Comparison of ENCODE assay signal across 1 cellular context in the genomic region with DNA sequence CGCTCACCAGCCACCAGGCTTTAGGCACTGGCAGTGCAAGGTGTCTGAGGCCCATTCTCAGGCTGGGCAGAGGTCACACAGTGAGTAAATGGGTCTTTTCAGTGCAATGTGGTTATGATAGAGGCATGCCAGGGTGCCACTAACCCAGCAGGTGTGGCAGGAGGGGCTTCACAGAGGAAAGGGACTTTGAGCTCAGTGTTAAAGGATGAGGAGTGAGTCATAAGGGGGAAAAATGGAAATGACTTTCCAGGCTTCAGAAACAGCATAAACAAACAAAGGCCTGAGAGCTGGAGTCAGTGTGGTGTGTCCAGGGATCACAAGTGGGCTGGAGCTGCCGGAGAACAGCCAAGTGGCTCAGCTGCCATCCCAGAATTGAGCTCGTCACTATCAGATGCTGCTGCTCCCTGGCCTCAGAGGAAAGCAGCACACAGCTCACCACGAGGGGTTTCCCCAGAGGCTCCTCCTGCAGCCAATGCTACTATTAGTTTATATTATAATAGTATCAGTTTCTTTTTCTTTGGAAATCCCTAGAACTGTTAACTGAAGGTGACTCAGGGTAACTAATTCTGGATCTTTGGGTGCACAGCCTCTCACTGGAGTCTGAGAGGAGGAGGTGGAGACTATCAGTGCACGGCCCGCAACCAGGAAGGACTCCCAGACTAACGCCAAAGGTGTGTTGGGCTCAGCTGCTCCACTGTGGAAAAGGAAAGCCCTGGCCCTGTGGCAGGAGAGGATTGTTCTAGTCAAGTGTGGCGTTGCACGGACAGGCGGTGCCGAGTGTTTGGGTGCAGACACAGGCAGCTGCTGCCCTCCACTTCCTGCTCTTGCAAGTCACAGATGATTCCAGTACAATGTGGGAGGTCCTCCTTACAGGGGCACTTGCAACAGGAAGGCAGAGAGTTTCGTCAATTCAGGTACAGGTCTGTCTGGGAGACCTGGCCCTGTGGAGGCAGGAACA.
A peak's percentile ranks its signal among the peaks of the same experiment; 100 is the strongest.
TF ChIP-seq lines count a peak whose summit lies in the region.

No MANE protein-coding gene starts in this region.

TF ChIP-seq in HepG2, 621 proteins besides CTCF, POLR2A, EP300 and RAD21 (continued from another document and continues in another):
- TF ChIP-seq ZFAT (CRISPR knock-in tag; conservative IDR thresholded peaks at IDR 0.05) (no peak), ZNF772 (CRISPR knock-in tag; IDR thresholded peaks at IDR 0.05) (peak; percentile 28; the same call in 1 of the 2 replicates), KLF12 (CRISPR knock-in tag; IDR thresholded peaks at IDR 0.05; ENCODE audit: borderline replicate concordance) (no peak), ZFP36 (IDR thresholded peaks at IDR 0.05; ENCODE audit: borderline replicate concordance, low read depth, low read length, partially characterized antibody) (no peak), ZNF572 (CRISPR knock-in tag; IDR thresholded peaks at IDR 0.05) (no peak), MBD4 (IDR thresholded peaks at IDR 0.05; ENCODE audit: borderline replicate concordance, low read length) (no peak), ZC3H4 (CRISPR knock-in tag; IDR thresholded peaks at IDR 0.05; ENCODE audit: borderline replicate concordance) (no peak), MTA3 (CRISPR knock-in tag; IDR thresholded peaks at IDR 0.05) (no peak), TEAD2 (CRISPR knock-in tag; IDR thresholded peaks at IDR 0.05) (no peak), ZKSCAN5 (CRISPR knock-in tag; IDR thresholded peaks at IDR 0.05) (no peak), ZNF225 (CRISPR knock-in tag; IDR thresholded peaks at IDR 0.05) (0 out of 2 replicates have a peak, but pooled peaks have one; percentile 7), NRL (CRISPR knock-in tag; IDR thresholded peaks at IDR 0.05; ENCODE audit: borderline replicate concordance) (no peak), FLYWCH1 (CRISPR knock-in tag; IDR thresholded peaks at IDR 0.05) (no peak), ZNF547 (CRISPR knock-in tag; IDR thresholded peaks at IDR 0.05) (no peak), HNF4G (IDR thresholded peaks at IDR 0.05; ENCODE audit: borderline replicate concordance, low read depth, low read length) (peak; percentile 64), HNF4G (CRISPR knock-in tag; IDR thresholded peaks at IDR 0.05; ENCODE audit: borderline replicate concordance, low read depth) (peak; percentile 65; the same call in 1 of the 2 replicates), TCF12 (IDR thresholded peaks at IDR 0.05) (no peak), TCF12 (CRISPR knock-in tag; IDR thresholded peaks at IDR 0.05) (no peak), ZNF570 (CRISPR knock-in tag; IDR thresholded peaks at IDR 0.05; ENCODE audit: borderline replicate concordance) (no peak), ZNF7 (CRISPR knock-in tag; IDR thresholded peaks at IDR 0.05) (no peak), CENPX (CRISPR knock-in tag; IDR thresholded peaks at IDR 0.05) (no peak), ZNF816 (CRISPR knock-in tag; IDR thresholded peaks at IDR 0.05; ENCODE audit: borderline replicate concordance) (no peak), ZNF839 (CRISPR knock-in tag; IDR thresholded peaks at IDR 0.05; ENCODE audit: borderline replicate concordance) (no peak), ZNF773 (CRISPR knock-in tag; IDR thresholded peaks at IDR 0.05; ENCODE audit: borderline replicate concordance) (no peak)
- TF ChIP-seq, protein P1, sequence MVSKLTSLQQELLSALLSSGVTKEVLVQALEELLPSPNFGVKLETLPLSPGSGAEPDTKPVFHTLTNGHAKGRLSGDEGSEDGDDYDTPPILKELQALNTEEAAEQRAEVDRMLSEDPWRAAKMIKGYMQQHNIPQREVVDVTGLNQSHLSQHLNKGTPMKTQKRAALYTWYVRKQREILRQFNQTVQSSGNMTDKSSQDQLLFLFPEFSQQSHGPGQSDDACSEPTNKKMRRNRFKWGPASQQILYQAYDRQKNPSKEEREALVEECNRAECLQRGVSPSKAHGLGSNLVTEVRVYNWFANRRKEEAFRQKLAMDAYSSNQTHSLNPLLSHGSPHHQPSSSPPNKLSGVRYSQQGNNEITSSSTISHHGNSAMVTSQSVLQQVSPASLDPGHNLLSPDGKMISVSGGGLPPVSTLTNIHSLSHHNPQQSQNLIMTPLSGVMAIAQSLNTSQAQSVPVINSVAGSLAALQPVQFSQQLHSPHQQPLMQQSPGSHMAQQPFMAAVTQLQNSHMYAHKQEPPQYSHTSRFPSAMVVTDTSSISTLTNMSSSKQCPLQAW (CRISPR knock-in tag; IDR thresholded peaks at IDR 0.05): peak; percentile 49; the same call in 1 of the 2 replicates
- TF ChIP-seq, protein P2, sequence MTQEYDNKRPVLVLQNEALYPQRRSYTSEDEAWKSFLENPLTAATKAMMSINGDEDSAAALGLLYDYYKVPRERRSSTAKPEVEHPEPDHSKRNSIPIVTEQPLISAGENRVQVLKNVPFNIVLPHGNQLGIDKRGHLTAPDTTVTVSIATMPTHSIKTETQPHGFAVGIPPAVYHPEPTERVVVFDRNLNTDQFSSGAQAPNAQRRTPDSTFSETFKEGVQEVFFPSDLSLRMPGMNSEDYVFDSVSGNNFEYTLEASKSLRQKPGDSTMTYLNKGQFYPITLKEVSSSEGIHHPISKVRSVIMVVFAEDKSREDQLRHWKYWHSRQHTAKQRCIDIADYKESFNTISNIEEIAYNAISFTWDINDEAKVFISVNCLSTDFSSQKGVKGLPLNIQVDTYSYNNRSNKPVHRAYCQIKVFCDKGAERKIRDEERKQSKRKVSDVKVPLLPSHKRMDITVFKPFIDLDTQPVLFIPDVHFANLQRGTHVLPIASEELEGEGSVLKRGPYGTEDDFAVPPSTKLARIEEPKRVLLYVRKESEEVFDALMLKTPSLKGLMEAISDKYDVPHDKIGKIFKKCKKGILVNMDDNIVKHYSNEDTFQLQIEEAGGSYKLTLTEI (CRISPR knock-in tag; conservative IDR thresholded peaks at IDR 0.05): no peak
- TF ChIP-seq, protein P3, sequence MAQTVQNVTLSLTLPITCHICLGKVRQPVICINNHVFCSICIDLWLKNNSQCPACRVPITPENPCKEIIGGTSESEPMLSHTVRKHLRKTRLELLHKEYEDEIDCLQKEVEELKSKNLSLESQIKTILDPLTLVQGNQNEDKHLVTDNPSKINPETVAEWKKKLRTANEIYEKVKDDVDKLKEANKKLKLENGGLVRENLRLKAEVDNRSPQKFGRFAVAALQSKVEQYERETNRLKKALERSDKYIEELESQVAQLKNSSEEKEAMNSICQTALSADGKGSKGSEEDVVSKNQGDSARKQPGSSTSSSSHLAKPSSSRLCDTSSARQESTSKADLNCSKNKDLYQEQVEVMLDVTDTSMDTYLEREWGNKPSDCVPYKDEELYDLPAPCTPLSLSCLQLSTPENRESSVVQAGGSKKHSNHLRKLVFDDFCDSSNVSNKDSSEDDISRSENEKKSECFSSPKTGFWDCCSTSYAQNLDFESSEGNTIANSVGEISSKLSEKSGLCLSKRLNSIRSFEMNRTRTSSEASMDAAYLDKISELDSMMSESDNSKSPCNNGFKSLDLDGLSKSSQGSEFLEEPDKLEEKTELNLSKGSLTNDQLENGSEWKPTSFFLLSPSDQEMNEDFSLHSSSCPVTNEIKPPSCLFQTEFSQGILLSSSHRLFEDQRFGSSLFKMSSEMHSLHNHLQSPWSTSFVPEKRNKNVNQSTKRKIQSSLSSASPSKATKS (CRISPR knock-in tag; IDR thresholded peaks at IDR 0.05): no peak
- TF ChIP-seq, protein P4, sequence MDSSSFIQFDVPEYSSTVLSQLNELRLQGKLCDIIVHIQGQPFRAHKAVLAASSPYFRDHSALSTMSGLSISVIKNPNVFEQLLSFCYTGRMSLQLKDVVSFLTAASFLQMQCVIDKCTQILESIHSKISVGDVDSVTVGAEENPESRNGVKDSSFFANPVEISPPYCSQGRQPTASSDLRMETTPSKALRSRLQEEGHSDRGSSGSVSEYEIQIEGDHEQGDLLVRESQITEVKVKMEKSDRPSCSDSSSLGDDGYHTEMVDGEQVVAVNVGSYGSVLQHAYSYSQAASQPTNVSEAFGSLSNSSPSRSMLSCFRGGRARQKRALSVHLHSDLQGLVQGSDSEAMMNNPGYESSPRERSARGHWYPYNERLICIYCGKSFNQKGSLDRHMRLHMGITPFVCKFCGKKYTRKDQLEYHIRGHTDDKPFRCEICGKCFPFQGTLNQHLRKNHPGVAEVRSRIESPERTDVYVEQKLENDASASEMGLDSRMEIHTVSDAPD (CRISPR knock-in tag; IDR thresholded peaks at IDR 0.05): no peak
- TF ChIP-seq, protein P5, sequence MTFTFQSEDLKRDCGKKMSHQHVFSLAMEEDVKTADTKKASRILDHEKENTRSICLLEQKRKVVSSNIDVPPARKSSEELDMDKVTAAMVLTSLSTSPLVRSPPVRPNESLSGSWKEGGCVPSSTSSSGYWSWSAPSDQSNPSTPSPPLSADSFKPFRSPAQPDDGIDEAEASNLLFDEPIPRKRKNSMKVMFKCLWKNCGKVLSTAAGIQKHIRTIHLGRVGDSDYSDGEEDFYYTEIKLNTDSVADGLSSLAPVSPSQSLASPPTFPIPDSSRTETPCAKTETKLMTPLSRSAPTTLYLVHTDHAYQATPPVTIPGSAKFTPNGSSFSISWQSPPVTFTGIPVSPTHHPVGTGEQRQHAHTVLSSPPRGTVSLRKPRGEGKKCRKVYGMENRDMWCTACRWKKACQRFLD (CRISPR knock-in tag; IDR thresholded peaks at IDR 0.05; ENCODE audit: borderline replicate concordance): no peak
- TF ChIP-seq, protein P6, sequence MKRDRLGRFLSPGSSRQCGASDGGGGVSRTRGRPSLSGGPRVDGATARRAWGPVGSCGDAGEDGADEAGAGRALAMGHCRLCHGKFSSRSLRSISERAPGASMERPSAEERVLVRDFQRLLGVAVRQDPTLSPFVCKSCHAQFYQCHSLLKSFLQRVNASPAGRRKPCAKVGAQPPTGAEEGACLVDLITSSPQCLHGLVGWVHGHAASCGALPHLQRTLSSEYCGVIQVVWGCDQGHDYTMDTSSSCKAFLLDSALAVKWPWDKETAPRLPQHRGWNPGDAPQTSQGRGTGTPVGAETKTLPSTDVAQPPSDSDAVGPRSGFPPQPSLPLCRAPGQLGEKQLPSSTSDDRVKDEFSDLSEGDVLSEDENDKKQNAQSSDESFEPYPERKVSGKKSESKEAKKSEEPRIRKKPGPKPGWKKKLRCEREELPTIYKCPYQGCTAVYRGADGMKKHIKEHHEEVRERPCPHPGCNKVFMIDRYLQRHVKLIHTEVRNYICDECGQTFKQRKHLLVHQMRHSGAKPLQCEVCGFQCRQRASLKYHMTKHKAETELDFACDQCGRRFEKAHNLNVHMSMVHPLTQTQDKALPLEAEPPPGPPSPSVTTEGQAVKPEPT (CRISPR knock-in tag; IDR thresholded peaks at IDR 0.05; ENCODE audit: low read depth): no peak
- TF ChIP-seq, protein P7, sequence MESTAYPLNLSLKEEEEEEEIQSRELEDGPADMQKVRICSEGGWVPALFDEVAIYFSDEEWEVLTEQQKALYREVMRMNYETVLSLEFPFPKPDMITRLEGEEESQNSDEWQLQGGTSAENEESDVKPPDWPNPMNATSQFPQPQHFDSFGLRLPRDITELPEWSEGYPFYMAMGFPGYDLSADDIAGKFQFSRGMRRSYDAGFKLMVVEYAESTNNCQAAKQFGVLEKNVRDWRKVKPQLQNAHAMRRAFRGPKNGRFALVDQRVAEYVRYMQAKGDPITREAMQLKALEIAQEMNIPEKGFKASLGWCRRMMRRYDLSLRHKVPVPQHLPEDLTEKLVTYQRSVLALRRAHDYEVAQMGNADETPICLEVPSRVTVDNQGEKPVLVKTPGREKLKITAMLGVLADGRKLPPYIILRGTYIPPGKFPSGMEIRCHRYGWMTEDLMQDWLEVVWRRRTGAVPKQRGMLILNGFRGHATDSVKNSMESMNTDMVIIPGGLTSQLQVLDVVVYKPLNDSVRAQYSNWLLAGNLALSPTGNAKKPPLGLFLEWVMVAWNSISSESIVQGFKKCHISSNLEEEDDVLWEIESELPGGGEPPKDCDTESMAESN (CRISPR knock-in tag; conservative IDR thresholded peaks at IDR 0.05): no peak
- TF ChIP-seq, protein P8, sequence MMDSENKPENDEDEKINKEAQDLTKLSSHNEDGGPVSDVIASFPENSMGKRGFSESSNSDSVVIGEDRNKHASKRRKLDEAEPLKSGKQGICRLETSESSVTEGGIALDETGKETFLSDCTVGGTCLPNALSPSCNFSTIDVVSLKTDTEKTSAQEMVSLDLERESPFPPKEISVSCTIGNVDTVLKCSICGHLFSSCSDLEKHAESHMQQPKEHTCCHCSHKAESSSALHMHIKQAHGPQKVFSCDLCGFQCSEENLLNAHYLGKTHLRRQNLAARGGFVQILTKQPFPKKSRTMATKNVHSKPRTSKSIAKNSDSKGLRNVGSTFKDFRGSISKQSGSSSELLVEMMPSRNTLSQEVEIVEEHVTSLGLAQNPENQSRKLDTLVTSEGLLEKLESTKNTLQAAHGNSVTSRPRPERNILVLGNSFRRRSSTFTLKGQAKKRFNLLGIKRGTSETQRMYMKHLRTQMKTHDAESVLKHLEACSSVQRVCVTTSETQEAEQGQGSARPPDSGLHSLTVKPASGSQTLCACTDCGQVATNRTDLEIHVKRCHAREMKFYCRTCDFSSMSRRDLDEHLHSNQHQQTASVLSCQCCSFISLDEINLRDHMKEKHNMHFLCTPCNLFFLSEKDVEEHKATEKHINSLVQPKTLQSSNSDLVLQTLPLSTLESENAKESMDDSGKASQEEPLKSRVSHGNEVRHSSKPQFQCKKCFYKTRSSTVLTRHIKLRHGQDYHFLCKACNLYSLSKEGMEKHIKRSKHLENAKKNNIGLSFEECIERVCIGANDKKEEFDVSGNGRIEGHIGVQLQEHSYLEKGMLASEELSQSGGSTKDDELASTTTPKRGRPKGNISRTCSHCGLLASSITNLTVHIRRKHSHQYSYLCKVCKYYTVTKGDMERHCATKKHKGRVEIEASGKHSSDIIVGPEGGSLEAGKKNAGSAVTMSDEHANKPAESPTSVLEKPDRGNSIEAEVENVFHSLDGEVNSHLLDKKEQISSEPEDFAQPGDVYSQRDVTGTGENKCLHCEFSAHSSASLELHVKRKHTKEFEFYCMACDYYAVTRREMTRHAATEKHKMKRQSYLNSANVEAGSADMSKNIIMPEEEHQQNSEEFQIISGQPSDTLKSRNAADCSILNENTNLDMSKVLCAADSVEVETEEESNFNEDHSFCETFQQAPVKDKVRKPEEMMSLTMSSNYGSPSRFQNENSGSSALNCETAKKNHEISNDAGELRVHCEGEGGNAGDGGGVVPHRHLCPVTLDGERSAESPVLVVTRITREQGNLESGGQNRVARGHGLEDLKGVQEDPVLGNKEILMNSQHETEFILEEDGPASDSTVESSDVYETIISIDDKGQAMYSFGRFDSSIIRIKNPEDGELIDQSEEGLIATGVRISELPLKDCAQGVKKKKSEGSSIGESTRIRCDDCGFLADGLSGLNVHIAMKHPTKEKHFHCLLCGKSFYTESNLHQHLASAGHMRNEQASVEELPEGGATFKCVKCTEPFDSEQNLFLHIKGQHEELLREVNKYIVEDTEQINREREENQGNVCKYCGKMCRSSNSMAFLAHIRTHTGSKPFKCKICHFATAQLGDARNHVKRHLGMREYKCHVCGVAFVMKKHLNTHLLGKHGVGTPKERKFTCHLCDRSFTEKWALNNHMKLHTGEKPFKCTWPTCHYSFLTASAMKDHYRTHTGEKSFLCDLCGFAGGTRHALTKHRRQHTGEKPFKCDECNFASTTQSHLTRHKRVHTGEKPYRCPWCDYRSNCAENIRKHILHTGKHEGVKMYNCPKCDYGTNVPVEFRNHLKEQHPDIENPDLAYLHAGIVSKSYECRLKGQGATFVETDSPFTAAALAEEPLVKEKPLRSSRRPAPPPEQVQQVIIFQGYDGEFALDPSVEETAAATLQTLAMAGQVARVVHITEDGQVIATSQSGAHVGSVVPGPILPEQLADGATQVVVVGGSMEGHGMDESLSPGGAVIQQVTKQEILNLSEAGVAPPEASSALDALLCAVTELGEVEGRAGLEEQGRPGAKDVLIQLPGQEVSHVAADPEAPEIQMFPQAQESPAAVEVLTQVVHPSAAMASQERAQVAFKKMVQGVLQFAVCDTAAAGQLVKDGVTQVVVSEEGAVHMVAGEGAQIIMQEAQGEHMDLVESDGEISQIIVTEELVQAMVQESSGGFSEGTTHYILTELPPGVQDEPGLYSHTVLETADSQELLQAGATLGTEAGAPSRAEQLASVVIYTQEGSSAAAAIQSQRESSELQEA (CRISPR knock-in tag; IDR thresholded peaks at IDR 0.05; ENCODE audit: not compliant biosample characterization): no peak
